ENCODE assay signal across 29 cellular contexts in genomic region chr20:40883097-40883496, GRCh38.
A peak's percentile ranks its signal among the peaks of the same experiment; 100 is the strongest.
DNase-seq lines count a peak whose midpoint lies in the region; ATAC-seq, FAIRE-seq and TF ChIP-seq lines count a peak whose summit lies in the region.
"Had no signal": no experiment of that assay in that cellular context is flagged by ENCODE, and none has a peak within 500 bp of the region (broad histone marks: within the 10 kb centered on the region; RNA-seq: fewer than 3 reads in every experiment).

No MANE protein-coding gene starts in this region.

- BruUV-seq in K562 (replicated peaks; lab: Mats Ljungman, UMichigan): no TSS peak

- no peak for TF ChIP-seq RAD21 in K562 (CRISPR knock-in tag; conservative IDR thresholded peaks at IDR 0.05 in 1 of 2, IDR thresholded peaks at IDR 0.05 in 1 of 2)

- intact Hi-C loops in K562 (cut with micrococcal nuclease): no loop called here
- intact Hi-C loops in natural killer cell (cut with micrococcal nuclease): no loop called here

- H3K27me3 ChIP-seq in K562 (ENCODE audit: control insufficient read depth in 2 of 2, insufficient read depth in 2 of 2, low read length in 2 of 2): peaks cover 0 to 13% of the 10 kb centered on the region in 2 experiments; a peak in 1 of 5 replicates
- H3K27me3 ChIP-seq: pancreas, thyroid gland had no signal

- H3K4me1 ChIP-seq in K562 (replicated peaks in 1 of 2; ENCODE audit: control insufficient read depth in 2 of 2, insufficient read depth in 2 of 2, low read length in 2 of 2): no peaks in the 10 kb centered on the region
- H3K4me1 ChIP-seq: pancreas, stomach, thyroid gland had no signal

- peaks cover 6% of the 10 kb centered on the region for H3K9me3 Mint-ChIP-seq in activated naive CD4-positive, alpha-beta T cell treated with anti-CD3 and anti-CD28 coated beads, Interleukin-2, amount 50 U/mL, for 24 hours
- H3K9me3 Mint-ChIP-seq in natural killer cell: peaks cover 2 to 3% of the 10 kb centered on the region in 2 donors

- CTCF ChIA-PET in K562 (lab: Yijun Ruan, JAX; ENCODE audit: low intra/inter-chr PET ratio): no interaction called here

- peaks cover 1% of the 10 kb centered on the region for H3K27me3 Mint-ChIP-seq in activated naive CD4-positive, alpha-beta T cell treated with anti-CD3 and anti-CD28 coated beads, Interleukin-2, amount 50 U/mL, for 24 hours
- peaks cover 3 to 10% of the 10 kb centered on the region in 2 donors for H3K27me3 Mint-ChIP-seq in natural killer cell (ENCODE audit: low read depth in 2 of 2)

- peak overlapping the region; percentile 35 for H3K4me3 Mint-ChIP-seq in activated naive CD4-positive, alpha-beta T cell treated with anti-CD3 and anti-CD28 coated beads, Interleukin-2, amount 50 U/mL, for 24 hours
- peak overlapping the region; percentile 79 for H3K4me3 Mint-ChIP-seq in natural killer cell
- H3K4me3 Mint-ChIP-seq: CD4-positive, CD25-positive, alpha-beta regulatory T cell had no signal

- TF ChIP-seq CTCF in K562 (IDR thresholded peaks at IDR 0.05 in 2 of 3, conservative IDR thresholded peaks at IDR 0.05 in 1 of 3; ENCODE audit: insufficient read depth in 2 of 3, low read depth in 1 of 3, low read length in 3 of 3): no peak
- TF ChIP-seq CTCF in natural killer cell (IDR thresholded peaks at IDR 0.05): no peak

- no peak overlapping the region for H2AFZ ChIP-seq in K562 (ENCODE audit: low read depth, low read length)
- H2AFZ ChIP-seq: PC-9 had no signal

- no peaks in the 10 kb centered on the region for H3K9me1 ChIP-seq in K562 (ENCODE audit: control insufficient read depth, insufficient read depth, low read length)

- no peaks in the 10 kb centered on the region for H3K9me3 ChIP-seq in K562 (replicated peaks; ENCODE audit: control insufficient read depth, insufficient read depth, low read depth, low read length)
- H3K9me3 ChIP-seq: mucosa of descending colon, pancreas, thyroid gland had no signal

- no peak overlapping the region for H3K4me3 ChIP-seq in K562
- H3K4me3 ChIP-seq: lung, mucosa of descending colon, pancreas, PC-9, stomach, thyroid gland had no signal

- no peak overlapping the region for H3K27ac Mint-ChIP-seq in activated naive CD4-positive, alpha-beta T cell treated with anti-CD3 and anti-CD28 coated beads, Interleukin-2, amount 50 U/mL, for 24 hours
- peak overlapping the region; percentile 52 to 79 for H3K27ac Mint-ChIP-seq in natural killer cell

- 0% methylated on average over 2 of the region's 2 CpGs for whole genome bisulfite sequencing in K562 (ENCODE audit: insufficient coverage, low coverage, missing lambda C conversion rate)

- H3K79me2 ChIP-seq in K562 (ENCODE audit: control insufficient read depth, insufficient read depth, low read length): no peaks in the 10 kb centered on the region

- FAIRE-seq in K562 (lab: Jason Lieb, UNC): no peak
- FAIRE-seq: colon, G401.6, pancreas, small intestine had no signal

- H3K27ac ChIP-seq in K562 (ENCODE audit: extremely low read depth, low read depth, low read length): no peak overlapping the region
- H3K27ac ChIP-seq: 22Rv1, pancreas, PC-9, stomach, thyroid gland had no signal

- no peak for TF ChIP-seq POLR2A in K562 (conservative IDR thresholded peaks at IDR 0.05)

- no peak overlapping the region for H3K4me2 ChIP-seq in K562 (ENCODE audit: insufficient read depth, low read length)
- H3K4me2 ChIP-seq: PC-9 had no signal

- H3K4me1 Mint-ChIP-seq in activated naive CD4-positive, alpha-beta T cell treated with anti-CD3 and anti-CD28 coated beads, Interleukin-2, amount 50 U/mL, for 24 hours: peaks cover 23% of the 10 kb centered on the region
- H3K4me1 Mint-ChIP-seq in natural killer cell: peaks cover 63 to 73% of the 10 kb centered on the region in 2 donors

- H3K36me3 Mint-ChIP-seq in activated naive CD4-positive, alpha-beta T cell treated with anti-CD3 and anti-CD28 coated beads, Interleukin-2, amount 50 U/mL, for 24 hours: no peaks in the 10 kb centered on the region
- peaks cover 8% of the 10 kb centered on the region for H3K36me3 Mint-ChIP-seq in natural killer cell
- H3K36me3 Mint-ChIP-seq: CD4-positive, CD25-positive, alpha-beta regulatory T cell had no signal

- POLR2A ChIA-PET in K562 (lab: Yijun Ruan, JAX): no interaction called here

- no peak for TF ChIP-seq EP300 in K562 (IDR thresholded peaks at IDR 0.05; ENCODE audit: low read length)

- H3K9ac ChIP-seq in K562 (ENCODE audit: insufficient read depth in 1 of 2, low read depth in 2 of 2, low read length in 2 of 2): no peak overlapping the region

- no peaks in the 10 kb centered on the region; the same call in 1 of the 2 replicates for H4K20me1 ChIP-seq in K562 (replicated peaks; ENCODE audit: control insufficient read depth, insufficient read depth, low read length)

- no peaks in the 10 kb centered on the region for H3K36me3 ChIP-seq in K562 (ENCODE audit: control insufficient read depth, insufficient read depth, low read length)
- H3K36me3 ChIP-seq: pancreas, stomach, thyroid gland had no signal

- in situ Hi-C loops in K562 (cut with MboI): no loop called here

- DNase-seq in DMS 273 (lab: John Stamatoyannopoulos, UW; ENCODE audit: unreplicated experiment) (peak; percentile 13), DMS 273 treated with DMSO at 0.1 percent for 48 hours (lab: John Stamatoyannopoulos, UW) (no peak), K562 (ENCODE audit: extremely low read depth in 1 of 4, low spot score in 3 of 4) (no peak), natural killer cell (no peak), HuH-7.5 (ENCODE audit: low spot score) (no peak)
- no peak for DNase-seq in activated naive CD4-positive, alpha-beta T cell treated with Interleukin-2 at 50 U/mL for 16 hours
- DNase-seq: activated CD4-positive, alpha-beta T cell treated with anti-CD3 and anti-CD28 coated beads, Interleukin-2, amount 50 U/mL, for 48 hours; activated CD4-positive, CD25-positive, alpha-beta regulatory T cell; activated gamma-delta T cell treated with Interleukin-2 at 50 U/mL for 16 hours; CD4-positive, CD25-positive, alpha-beta regulatory T cell; effector CD8-positive, alpha-beta T cell; H7; mucosa of descending colon; NCI-H1417 treated with DMSO at 0.1 percent for 48 hours; NCI-H510A; NK-92 treated with Interleukin-12 subunit alpha and Interleukin-12 subunit beta, amount 100 ng/mL, for 24 hours; pancreas; PC-9; Right ventricle myocardium superior; small intestine; stimulated activated CD8-positive, alpha-beta memory T cell treated with anti-CD3 and anti-CD28 coated beads, Interleukin-4, amount 100 ng/mL, for 48 hours; stomach; thyroid gland had no signal

- no peak for ATAC-seq in K562
- no peak for ATAC-seq in natural killer cell
- ATAC-seq in HG03342 (IDR thresholded peaks at IDR 0.05; ENCODE audit: unreplicated experiment): no peak
- ATAC-seq: mucosa of descending colon, pancreas had no signal

TF ChIP-seq in K562, 482 proteins besides CTCF, POLR2A, EP300 and RAD21:
- TF ChIP-seq NELFE (IDR thresholded peaks at IDR 0.05; ENCODE audit: insufficient read depth, insufficient read length) (no peak), NFIC (IDR thresholded peaks at IDR 0.05) (peak; percentile 84), STAT5B (CRISPR knock-in tag; IDR thresholded peaks at IDR 0.05) (no peak), ZNF609 (CRISPR knock-in tag; IDR thresholded peaks at IDR 0.05; ENCODE audit: borderline replicate concordance) (no peak)
